In the genomic region with DNA sequence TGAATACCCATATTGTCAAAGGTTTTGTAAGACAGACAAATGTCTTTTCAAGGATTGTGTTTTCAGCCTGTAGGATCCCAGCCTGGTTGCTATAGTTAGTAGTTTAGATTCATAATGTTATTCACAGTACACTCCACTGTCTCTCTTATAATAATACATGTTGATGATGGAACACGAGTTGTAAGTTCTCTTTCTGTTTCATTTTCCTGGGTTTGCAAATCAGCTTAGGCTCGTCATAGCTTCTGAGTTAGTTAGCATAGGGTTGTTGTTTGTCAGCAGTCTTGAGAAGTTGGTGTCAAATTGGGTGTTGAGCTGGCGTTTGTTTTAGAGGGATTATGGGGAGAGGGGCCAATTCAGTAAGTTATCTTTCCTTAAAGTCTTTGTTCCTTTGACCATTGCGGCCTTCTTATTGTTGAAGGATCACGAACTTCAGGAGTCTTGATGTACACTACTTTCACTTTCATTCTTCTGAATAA, we compare ENCODE assay signal across 8 cellular contexts. TPM values are rescaled to one million over a fixed set of nuclear protein-coding genes. Genes with fewer than 3 reads are reported as not detected.
DNase-seq lines count a peak whose midpoint lies in the region; ATAC-seq lines count a peak whose summit lies in the region.

No MANE protein-coding gene starts in this region.

- peak overlapping the region; percentile 79 for H3K4me3 ChIP-seq in right cardiac atrium (ENCODE audit: low read length)

- ATAC-seq in GM19043 (IDR thresholded peaks at IDR 0.05; ENCODE audit: low read depth, unreplicated experiment) (peak; percentile 81), HG03139 (IDR thresholded peaks at IDR 0.05; ENCODE audit: unreplicated experiment) (peak; percentile 80), right cardiac atrium (peak; percentile 34 to 55)
- peak; percentile 87 for ATAC-seq in activated T-cell treated with anti-CD3 and anti-CD28 coated beads, Interleukin-2, amount 50 U/mL, for 72 hours (replicated peaks in 1 of 2)

- peaks cover 76% of the 10 kb centered on the region for H3K4me1 Mint-ChIP-seq in activated T-cell treated with anti-CD3 and anti-CD28 coated beads, Interleukin-2, amount 50 U/mL, for 72 hours (ENCODE audit: low read depth)

- H3K27me3 ChIP-seq in right cardiac atrium (ENCODE audit: control insufficient read depth, insufficient read depth): no peaks in the 10 kb centered on the region

- peaks cover 18% of the 10 kb centered on the region for H3K4me1 ChIP-seq in right cardiac atrium (ENCODE audit: control insufficient read depth, insufficient read depth, low read length)

- H3K4me3 Mint-ChIP-seq in activated T-cell treated with anti-CD3 and anti-CD28 coated beads, Interleukin-2, amount 50 U/mL, for 72 hours: peak overlapping the region; percentile 86 to 89

- DNase-seq in AG20443 (ENCODE audit: low spot score): peak; percentile 29
- DNase-seq in activated T-cell treated with anti-CD3 and anti-CD28 coated beads, Interleukin-2, amount 50 U/mL, for 72 hours: peak in 1 of 2 donors; percentile 12
- no peak for DNase-seq in right cardiac atrium
- DNase-seq in substantia nigra (lab: John Stamatoyannopoulos, UW): no peak
- no peak for DNase-seq in NCI-H526 (lab: John Stamatoyannopoulos, UW)
- no peak for DNase-seq in mesenteric fat pad (ENCODE audit: low spot score)

- H3K36me3 Mint-ChIP-seq in activated T-cell treated with anti-CD3 and anti-CD28 coated beads, Interleukin-2, amount 50 U/mL, for 72 hours (ENCODE audit: insufficient read depth in 2 of 2): peaks cover 0 to 12% of the 10 kb centered on the region in 2 donors

- no peaks in the 10 kb centered on the region for H3K9me3 Mint-ChIP-seq in activated T-cell treated with anti-CD3 and anti-CD28 coated beads, Interleukin-2, amount 50 U/mL, for 72 hours

- intact Hi-C loops in right cardiac atrium (cut with DNase I): no loop called here

- WGBS in right cardiac atrium: 10% methylated on average over 5 of the region's 5 CpGs

- peak overlapping the region; percentile 98 for H3K27ac Mint-ChIP-seq in activated T-cell treated with anti-CD3 and anti-CD28 coated beads, Interleukin-2, amount 50 U/mL, for 72 hours

- no peaks in the 10 kb centered on the region for H3K9me3 ChIP-seq in right cardiac atrium (ENCODE audit: control insufficient read depth, low read length)

- no peaks in the 10 kb centered on the region for H3K27me3 Mint-ChIP-seq in activated T-cell treated with anti-CD3 and anti-CD28 coated beads, Interleukin-2, amount 50 U/mL, for 72 hours (ENCODE audit: low read depth)

- H3K27ac ChIP-seq in right cardiac atrium (ENCODE audit: low read length): peak overlapping the region; percentile 56
- H3K27ac ChIP-seq in substantia nigra (ENCODE audit: low read depth, low read length, poor library complexity, severe bottlenecking): peak overlapping the region; percentile 33

RNA-seq across cellular contexts. Expression of a gene that starts 45.8 kb away (rescaled TPM):
- 10 to 100 TPM; 62.0 to 64.2 TPM for total RNA-seq in activated T-cell treated with anti-CD3 and anti-CD28 coated beads, Interleukin-2, amount 50 U/mL, for 72 hours
- 100 to 1,000 TPM; 373 to 415 (median 375) TPM for total RNA-seq in right cardiac atrium
- polyA plus RNA-seq in right cardiac atrium: 100 TPM
- total RNA-seq in mesenteric fat pad: 267 TPM
